Comparison of ENCODE assay signal across 28 cellular contexts in the genomic region with DNA sequence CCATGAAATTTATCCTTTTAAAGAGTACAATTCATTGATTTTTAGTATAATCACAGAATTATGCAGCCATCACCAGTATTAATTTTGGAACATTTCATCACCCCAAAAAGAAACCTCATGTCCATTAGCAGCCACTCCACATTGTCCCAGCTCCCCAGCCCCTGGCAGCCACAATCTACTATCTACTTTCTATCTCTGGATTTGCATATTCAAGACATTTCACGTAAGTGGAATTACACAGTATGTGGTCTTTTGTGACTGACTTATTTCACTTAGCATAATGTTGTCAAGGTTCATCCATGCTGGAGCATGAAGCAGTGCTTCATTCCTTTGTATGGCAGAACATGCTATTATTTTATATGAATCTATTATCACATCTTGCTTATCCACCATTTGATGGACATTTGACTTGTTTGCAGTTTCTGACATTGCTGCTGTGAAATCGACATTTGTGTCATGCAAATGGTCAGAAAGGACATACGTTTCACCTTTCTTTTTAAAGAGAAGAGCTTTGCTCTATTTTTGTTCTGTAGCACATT. TPM values are rescaled to one million over a fixed set of nuclear protein-coding genes. Genes with fewer than 3 reads are reported as not detected.
DNase-seq lines count a peak whose midpoint lies in the region; ATAC-seq and TF ChIP-seq lines count a peak whose summit lies in the region.
"Had no signal": no experiment of that assay in that cellular context is flagged by ENCODE, and none has a peak within 500 bp of the region (broad histone marks: within the 10 kb centered on the region; RNA-seq: fewer than 3 reads in every experiment).

No MANE protein-coding gene starts in this region.

- no peak overlapping the region for H3K4me3 Mint-ChIP-seq in CD14-positive monocyte
- no peak overlapping the region for H3K4me3 Mint-ChIP-seq in T-helper 17 cell
- H3K4me3 Mint-ChIP-seq in glutamatergic neuron (ENCODE audit: unreplicated experiment): no peak overlapping the region
- H3K4me3 Mint-ChIP-seq: activated CD4-positive, alpha-beta memory T cell treated with anti-CD3 and anti-CD28 coated beads for 36 hours; activated naive CD4-positive, alpha-beta T cell treated with anti-CD3 and anti-CD28 coated beads, Interleukin-2, amount 10 ng/mL, durations not matched to agents 7 days and 5 days had no signal

- no peak overlapping the region for H3K23ac ChIP-seq in mesendoderm (ENCODE audit: low read length)

- no peak overlapping the region; the same call in 1 of the 2 replicates for H3K4me3 ChIP-seq in HUES48 (ENCODE audit: low read depth, low read length)
- no peak overlapping the region for H3K4me3 ChIP-seq in mesendoderm (ENCODE audit: low read length)
- no peak overlapping the region for H3K4me3 ChIP-seq in colonic mucosa
- H3K4me3 ChIP-seq: breast epithelium, SJSA1 had no signal

- H3K79me1 ChIP-seq in mesendoderm (ENCODE audit: low read length): peaks cover 33% of the 10 kb centered on the region

- no peak for TF ChIP-seq CTCF in CD14-positive monocyte (IDR thresholded peaks at IDR 0.05)
- no peak for TF ChIP-seq CTCF in colonic mucosa (IDR thresholded peaks at IDR 0.05)
- no peak for TF ChIP-seq CTCF in glutamatergic neuron (IDR thresholded peaks at IDR 0.05; ENCODE audit: partially characterized antibody, unreplicated experiment)

- H3K4ac ChIP-seq in mesendoderm (ENCODE audit: low read depth, low read length): no peak overlapping the region

- no peak overlapping the region for H2BK120ac ChIP-seq in mesendoderm (ENCODE audit: low read depth, low read length)

- H4K5ac ChIP-seq in mesendoderm (ENCODE audit: low read length): no peak overlapping the region

- H3K4me1 ChIP-seq in HUES48 (ENCODE audit: control insufficient read depth, insufficient read depth, low read length): peaks cover 42% of the 10 kb centered on the region
- H3K4me1 ChIP-seq in mesendoderm (ENCODE audit: control insufficient read depth, low read depth, low read length): peaks cover 18% of the 10 kb centered on the region
- H3K4me1 ChIP-seq in colonic mucosa: peaks cover 20% of the 10 kb centered on the region
- H3K4me1 ChIP-seq: SJSA1 had no signal

- WGBS in mesendoderm (ENCODE audit: extremely low coverage, insufficient coverage, low lambda C conversion rate): no CpG with 5 or more reads among the region's 3 CpGs

- H3K18ac ChIP-seq in mesendoderm (ENCODE audit: low read length): no peak overlapping the region

- H3K27me3 ChIP-seq in HUES48 (ENCODE audit: control insufficient read depth, insufficient read depth, low read length) (no peaks in the 10 kb centered on the region), mesendoderm (ENCODE audit: insufficient read depth, low read length, poor library complexity) (no peaks in the 10 kb centered on the region), colonic mucosa (no peaks in the 10 kb centered on the region)
- H3K27me3 ChIP-seq: breast epithelium, SJSA1 had no signal

- H3K36me3 ChIP-seq in HUES48 (ENCODE audit: control insufficient read depth, insufficient read depth, low read length) (no peaks in the 10 kb centered on the region), mesendoderm (ENCODE audit: control insufficient read depth, insufficient read depth, low read length) (no peaks in the 10 kb centered on the region), colonic mucosa (no peaks in the 10 kb centered on the region)
- H3K36me3 ChIP-seq: breast epithelium, SJSA1 had no signal

- H3K9me3 Mint-ChIP-seq in CD14-positive monocyte: no peaks in the 10 kb centered on the region
- no peaks in the 10 kb centered on the region for H3K9me3 Mint-ChIP-seq in glutamatergic neuron (ENCODE audit: unreplicated experiment)
- H3K9me3 Mint-ChIP-seq: activated CD4-positive, alpha-beta memory T cell treated with anti-CD3 and anti-CD28 coated beads for 36 hours; activated naive CD4-positive, alpha-beta T cell treated with anti-CD3 and anti-CD28 coated beads, Interleukin-2, amount 10 ng/mL, durations not matched to agents 7 days and 5 days; T-cell had no signal

- no peak overlapping the region for H2AK5ac ChIP-seq in mesendoderm (ENCODE audit: low read length)

- ATAC-seq in T-helper 17 cell (no peak), GM21717 (IDR thresholded peaks at IDR 0.05; ENCODE audit: unreplicated experiment) (no peak), GM18867 (IDR thresholded peaks at IDR 0.05; ENCODE audit: unreplicated experiment) (no peak)
- ATAC-seq: left cardiac atrium, T-cell had no signal

- intact Hi-C loops in CD14-positive monocyte (cut with micrococcal nuclease) (loop anchor here in 1 of 2 donors (5.0 kb wide), 1 partner anchor 42 kb away; the partner anchor contains the start of gene IGSF6), colonic mucosa (cut with DNase I) (no loop called here)

- H3K9me3 ChIP-seq in HUES48 (ENCODE audit: control insufficient read depth, insufficient read depth, low read length) (no peaks in the 10 kb centered on the region), T-helper 17 cell (ENCODE audit: control insufficient read depth, low read length, poor library complexity, severe bottlenecking) (no peaks in the 10 kb centered on the region), colonic mucosa (no peaks in the 10 kb centered on the region)
- H3K9me3 ChIP-seq: breast epithelium, SJSA1 had no signal

- peaks cover 49% of the 10 kb centered on the region for H3K79me2 ChIP-seq in mesendoderm (ENCODE audit: control insufficient read depth, insufficient read depth, low read length)

- no peak overlapping the region for H2BK5ac ChIP-seq in mesendoderm (ENCODE audit: low read length)

- no peak overlapping the region for H2BK15ac ChIP-seq in mesendoderm (replicated peaks; ENCODE audit: low read depth)

- no peak overlapping the region for H3K4me2 ChIP-seq in mesendoderm (ENCODE audit: low read length)

- no peak overlapping the region for H3K9ac ChIP-seq in HUES48 (ENCODE audit: low read depth, low read length)
- H3K9ac ChIP-seq in mesendoderm (ENCODE audit: low read length): no peak overlapping the region
- H3K9ac ChIP-seq in colonic mucosa (ENCODE audit: low read depth in 2 of 2, low read length in 2 of 2): no peak overlapping the region

- H3K36me3 Mint-ChIP-seq in CD14-positive monocyte (peaks cover 20 to 22% of the 10 kb centered on the region in 2 donors), T-helper 17 cell (ENCODE audit: low read depth) (no peaks in the 10 kb centered on the region), glutamatergic neuron (ENCODE audit: unreplicated experiment) (no peaks in the 10 kb centered on the region)

- H3K27ac ChIP-seq in HUES48 (ENCODE audit: low read depth, low read length): peak overlapping the region; percentile 36
- H3K27ac ChIP-seq in mesendoderm (ENCODE audit: low read depth, low read length): no peak overlapping the region
- H3K27ac ChIP-seq in colonic mucosa: no peak overlapping the region
- H3K27ac ChIP-seq: breast epithelium, SJSA1 had no signal

- H3K4me1 Mint-ChIP-seq in CD14-positive monocyte: peaks cover 94% of the 10 kb centered on the region
- H3K4me1 Mint-ChIP-seq in T-helper 17 cell: peaks cover 43% of the 10 kb centered on the region
- peaks cover 19% of the 10 kb centered on the region for H3K4me1 Mint-ChIP-seq in glutamatergic neuron (ENCODE audit: low read depth, unreplicated experiment)

- no peak overlapping the region for H4K8ac ChIP-seq in mesendoderm (ENCODE audit: low read depth, low read length)

- H3K27me3 Mint-ChIP-seq in CD14-positive monocyte (ENCODE audit: low read depth in 3 of 3) (no peaks in the 10 kb centered on the region), T-helper 17 cell (no peaks in the 10 kb centered on the region), glutamatergic neuron (ENCODE audit: unreplicated experiment) (no peaks in the 10 kb centered on the region)
- H3K27me3 Mint-ChIP-seq: activated CD4-positive, alpha-beta memory T cell treated with anti-CD3 and anti-CD28 coated beads for 36 hours; activated naive CD4-positive, alpha-beta T cell treated with anti-CD3 and anti-CD28 coated beads, Interleukin-2, amount 10 ng/mL, durations not matched to agents 7 days and 5 days; progenitor cell of endocrine pancreas; T-cell had no signal

- H3K27ac Mint-ChIP-seq in CD14-positive monocyte: peak overlapping the region; percentile 95 to 98 (median 97)
- H3K27ac Mint-ChIP-seq in T-helper 17 cell: peak overlapping the region; percentile 83
- no peak overlapping the region for H3K27ac Mint-ChIP-seq in glutamatergic neuron (ENCODE audit: unreplicated experiment)
- H3K27ac Mint-ChIP-seq: activated CD4-positive, alpha-beta memory T cell treated with anti-CD3 and anti-CD28 coated beads for 36 hours; activated naive CD4-positive, alpha-beta T cell treated with anti-CD3 and anti-CD28 coated beads, Interleukin-2, amount 10 ng/mL, durations not matched to agents 7 days and 5 days; progenitor cell of endocrine pancreas had no signal

- DNase-seq in CD14-positive monocyte (ENCODE audit: low spot score) (no peak), T-helper 17 cell (no peak), mesendoderm (peak; percentile 75), colonic mucosa (no peak), glutamatergic neuron (no peak)
- DNase-seq: activated CD4-positive, alpha-beta memory T cell treated with anti-CD3 and anti-CD28 coated beads for 36 hours; activated CD8-positive, alpha-beta memory T cell treated with anti-CD3 and anti-CD28 coated beads, Interleukin-2, amount 50 U/mL, for 4 hours; activated naive CD4-positive, alpha-beta T cell treated with anti-CD3 and anti-CD28 coated beads, Interleukin-2, amount 10 ng/mL, durations not matched to agents 7 days and 5 days; amygdala; C1 segment of cervical spinal cord; DND-41; effector CD4-positive, alpha-beta T cell; H7; KBM-7; left cardiac atrium; mammary epithelial cell; NCI-H1436; NCI-H446 treated with DMSO at 0.1 percent for 48 hours; stimulated activated naive CD4-positive, alpha-beta T cell; T-cell had no signal

- H3K56ac ChIP-seq in mesendoderm (ENCODE audit: low read length): no peak overlapping the region

RNA-seq across cellular contexts. Expression of gene METTL9, which starts 10.7 kb away (rescaled TPM):
- 100 to 1,000 TPM; 373 to 400 TPM for polyA plus RNA-seq in CD14-positive monocyte
- 10 to 100 TPM; 79.0 to 80.3 TPM for total RNA-seq in T-helper 17 cell
- polyA plus RNA-seq in mesendoderm (2013, experiment 1 of 2): 77.6 TPM
- polyA plus RNA-seq in mesendoderm (2013, experiment 2 of 2): 77.8 TPM
- 10 to 100 TPM; 83.7 to 90.6 TPM for total RNA-seq in colonic mucosa
- 108 TPM for total RNA-seq in glutamatergic neuron (ENCODE audit: unreplicated experiment)

RNA-seq across cellular contexts. Expression of gene IGSF6, which starts 42.3 kb away (rescaled TPM):
- 100 to 1,000 TPM; 159 to 276 TPM for polyA plus RNA-seq in CD14-positive monocyte
- total RNA-seq in T-helper 17 cell (1 to 10 TPM in 1 of 2 donors, under 1 TPM in 1; 0.39 to 1.6 TPM), colonic mucosa (1 to 10 TPM; 2.7 to 4.7 TPM), glutamatergic neuron (ENCODE audit: unreplicated experiment) (not detected)
- not detected for polyA plus RNA-seq in mesendoderm (2013, experiment 1 of 2)
- polyA plus RNA-seq in mesendoderm (2013, experiment 2 of 2): not detected
- total RNA-seq: H7, HT-29, mammary epithelial cell, progenitor cell of endocrine pancreas, SJSA1 had no signal
- polyA plus RNA-seq: AG04450, mammary epithelial cell had no signal

RNA-seq across cellular contexts. Expression of gene OTOA, which starts 53.7 kb away (rescaled TPM):
- under 1 TPM; 0.21 to 0.23 TPM for polyA plus RNA-seq in CD14-positive monocyte
- total RNA-seq in T-helper 17 cell (under 1 TPM; 0.10 to 0.16 TPM), colonic mucosa (not detected), glutamatergic neuron (ENCODE audit: unreplicated experiment) (not detected)
- 0.03 TPM for polyA plus RNA-seq in mesendoderm (2013, experiment 1 of 2)
- 0.04 TPM for polyA plus RNA-seq in mesendoderm (2013, experiment 2 of 2)
- total RNA-seq: activated CD4-positive, alpha-beta memory T cell treated with anti-CD3 and anti-CD28 coated beads for 36 hours; H7; SJSA1 had no signal
- polyA plus RNA-seq: AG04450 had no signal
